In genomic region chr13:32592082-32592481, GRCh38 we compare ENCODE assay signal across 7 cellular contexts.
"Had no signal": no experiment of that assay in that cellular context is flagged by ENCODE, and none has a peak within 500 bp of the region (broad histone marks: within the 10 kb centered on the region; RNA-seq: fewer than 3 reads in every experiment).

No MANE protein-coding gene starts in this region.

- H3K27me3 Mint-ChIP-seq: IgD-negative memory B cell had no signal

- ATAC-seq: GM23338, HepG2 had no signal

- H3K4me2 ChIP-seq: GM23338 had no signal

- H3K27ac ChIP-seq: HL-60 had no signal

- H2AFZ ChIP-seq: GM23338 had no signal

- H3K9me3 Mint-ChIP-seq: GM23338, H9, HFFc6, IgD-negative memory B cell had no signal

- DNase-seq: H9, HCEC 1CT, HFFc6 had no signal

- H3K4me3 Mint-ChIP-seq: GM23338, H9, HFFc6 had no signal

- H3K4me3 ChIP-seq: GM23338 had no signal

- H3K27ac Mint-ChIP-seq: GM23338, HFFc6, IgD-negative memory B cell had no signal
